Comparison of ENCODE assay signal across 20 cellular contexts in the genomic region with DNA sequence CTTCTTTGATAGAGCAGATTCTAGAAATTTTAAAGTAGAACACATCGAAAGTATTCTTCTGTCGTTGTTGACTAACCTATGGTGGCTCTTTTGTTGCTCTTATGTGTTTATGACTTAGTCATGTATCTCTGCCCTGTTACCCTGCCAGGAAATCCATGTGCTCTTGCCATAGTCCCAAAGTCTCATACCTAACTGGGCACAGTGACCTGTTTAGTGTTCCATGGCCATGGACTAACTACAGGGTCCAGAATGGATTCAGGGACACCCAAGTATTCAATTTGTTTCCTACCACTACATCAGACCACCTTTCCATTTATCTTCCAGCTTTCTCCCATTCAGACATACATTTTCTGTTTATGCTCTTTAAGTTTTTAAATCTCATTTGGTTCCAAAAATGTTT. TPM values are rescaled to one million over a fixed set of nuclear protein-coding genes. Genes with fewer than 3 reads are reported as not detected.
DNase-seq lines count a peak whose midpoint lies in the region; ATAC-seq, FAIRE-seq and TF ChIP-seq lines count a peak whose summit lies in the region.
"Had no signal": no experiment of that assay in that cellular context is flagged by ENCODE, and none has a peak within 500 bp of the region (broad histone marks: within the 10 kb centered on the region; RNA-seq: fewer than 3 reads in every experiment).

No MANE protein-coding gene starts in this region.

- H3K27ac ChIP-seq in GM23338 (ENCODE audit: low read depth) (no peak overlapping the region), neuronal stem cell (replicated peaks; ENCODE audit: low read length) (no peak overlapping the region)
- H3K27ac ChIP-seq: SK-N-MC had no signal

- no peak for DNase-seq in GM23338 (ENCODE audit: low spot score)
- DNase-seq in RCC 7860 (ENCODE audit: low spot score): no peak
- no peak for DNase-seq in left colon
- no peak for DNase-seq in neuronal stem cell (ENCODE audit: low spot score)
- no peak for DNase-seq in progenitor cell of endocrine pancreas (ENCODE audit: low spot score, unreplicated experiment)
- no peak for DNase-seq in activated T-cell treated with anti-CD3 and anti-CD28 coated beads, Interleukin-2, amount 50 U/mL, for 24 hours
- DNase-seq: ACHN; C1 segment of cervical spinal cord; CD8-positive, alpha-beta memory T cell; GOT3; IMR-90; NCI-H1105 treated with DMSO at 0.1 percent for 48 hours; NCI-H1694 treated with DMSO at 0.1 percent for 48 hours; NCI-H510A; NCI-H748 treated with DMSO at 0.1 percent for 48 hours; NK-92 treated with Interleukin-12 subunit alpha and Interleukin-12 subunit beta, amount 100 ng/mL, for 24 hours; SHP77 had no signal

- peaks cover 36% of the 10 kb centered on the region for H3K4me1 ChIP-seq in GM23338 (ENCODE audit: insufficient read depth)
- H3K4me1 ChIP-seq in neuronal stem cell (ENCODE audit: control insufficient read depth in 2 of 2, insufficient read depth in 1 of 2, low read depth in 1 of 2, low read length in 2 of 2): peaks cover 0 to 4% of the 10 kb centered on the region in 2 donors

- no peak overlapping the region for H3K9ac ChIP-seq in neuronal stem cell (ENCODE audit: low read depth, low read length, poor library complexity)

- no CpG with 5 or more reads among the region's 2 CpGs for WGBS in neuronal stem cell (ENCODE audit: extremely low coverage in 2 of 2, insufficient read length in 2 of 2, insufficient replicate concordance in 1 of 2), 2 donors

- TF ChIP-seq CTCF in GM23338 (conservative IDR thresholded peaks at IDR 0.05; ENCODE audit: low read depth in 2 of 2) (no peak), progenitor cell of endocrine pancreas (IDR thresholded peaks at IDR 0.05; ENCODE audit: unreplicated experiment) (no peak)

- no peak overlapping the region for H3K4me3 ChIP-seq in GM23338
- no peak overlapping the region for H3K4me3 ChIP-seq in neuronal stem cell (ENCODE audit: low read length in 2 of 2)
- H3K4me3 ChIP-seq: SK-N-MC had no signal

- no peak overlapping the region for H4K91ac ChIP-seq in neuronal stem cell (ENCODE audit: low read depth, low read length, poor library complexity)

- H3K4me1 Mint-ChIP-seq in GM23338 (peaks cover 33% of the 10 kb centered on the region), progenitor cell of endocrine pancreas (ENCODE audit: low read depth) (peaks cover 27% of the 10 kb centered on the region)
- H3K4me1 Mint-ChIP-seq in activated T-cell treated with anti-CD3 and anti-CD28 coated beads, Interleukin-2, amount 50 U/mL, for 24 hours (ENCODE audit: low read depth): peaks cover 19% of the 10 kb centered on the region

- H3K4ac ChIP-seq in neuronal stem cell (ENCODE audit: low read length): no peak overlapping the region

- peaks cover 2% of the 10 kb centered on the region for H3K79me1 ChIP-seq in neuronal stem cell (ENCODE audit: low read depth, low read length)

- H2BK12ac ChIP-seq in neuronal stem cell (ENCODE audit: low read length): no peak overlapping the region

- no peak overlapping the region for H4K8ac ChIP-seq in neuronal stem cell (ENCODE audit: low read depth, low read length)

- H3K27ac Mint-ChIP-seq in GM23338 (peak overlapping the region; percentile 62; the same call in 1 of the 2 replicates), progenitor cell of endocrine pancreas (no peak overlapping the region)
- no peak overlapping the region for H3K27ac Mint-ChIP-seq in activated T-cell treated with anti-CD3 and anti-CD28 coated beads, Interleukin-2, amount 50 U/mL, for 24 hours
- H3K27ac Mint-ChIP-seq: CD8-positive, alpha-beta memory T cell had no signal

- H2AFZ ChIP-seq in GM23338 (no peak overlapping the region), neuronal stem cell (ENCODE audit: low read length) (no peak overlapping the region)

- H3K4me2 ChIP-seq in GM23338 (no peak overlapping the region), neuronal stem cell (ENCODE audit: insufficient read depth, low read length, poor library complexity, severe bottlenecking) (no peak overlapping the region)

- no peak for ATAC-seq in GM23338
- ATAC-seq in left colon: peak; percentile 46
- no peak for ATAC-seq in GM21717 (IDR thresholded peaks at IDR 0.05; ENCODE audit: unreplicated experiment)

- H3K18ac ChIP-seq in neuronal stem cell (ENCODE audit: low read length): peak overlapping the region; percentile 27

- intact Hi-C loops in left colon (cut with DNase I, micrococcal nuclease): no loop called here

- H2AK5ac ChIP-seq in neuronal stem cell (ENCODE audit: low read depth, low read length): no peak overlapping the region

- H4K20me1 ChIP-seq in GM23338 (replicated peaks; ENCODE audit: insufficient read depth): no peaks in the 10 kb centered on the region

- H2BK5ac ChIP-seq in neuronal stem cell (ENCODE audit: low read length): no peak overlapping the region

- H3K9me2 ChIP-seq in GM23338 (ENCODE audit: insufficient read depth): no peaks in the 10 kb centered on the region

- H3K4me3 Mint-ChIP-seq in GM23338: no peak overlapping the region
- no peak overlapping the region for H3K4me3 Mint-ChIP-seq in progenitor cell of endocrine pancreas (ENCODE audit: low read depth)
- H3K4me3 Mint-ChIP-seq in activated T-cell treated with anti-CD3 and anti-CD28 coated beads, Interleukin-2, amount 50 U/mL, for 24 hours: no peak overlapping the region
- H3K4me3 Mint-ChIP-seq: CD8-positive, alpha-beta memory T cell had no signal

- no peak overlapping the region for H2BK120ac ChIP-seq in neuronal stem cell (ENCODE audit: low read depth, low read length)

- H3K14ac ChIP-seq in neuronal stem cell (ENCODE audit: low read length): no peak overlapping the region

- no peaks in the 10 kb centered on the region for H3F3A ChIP-seq in GM23338 (replicated peaks; ENCODE audit: low read depth)

- FAIRE-seq in RCC 7860 (lab: Jason Lieb, UNC): peak; percentile 4
- FAIRE-seq: GM12891 had no signal

- H3K79me2 ChIP-seq in GM23338 (replicated peaks; ENCODE audit: insufficient read depth): peaks cover 99% of the 10 kb centered on the region

- H3K36me3 Mint-ChIP-seq in GM23338 (ENCODE audit: low read depth) (no peaks in the 10 kb centered on the region), progenitor cell of endocrine pancreas (ENCODE audit: insufficient read depth) (peaks cover 4% of the 10 kb centered on the region)
- no peaks in the 10 kb centered on the region for H3K36me3 Mint-ChIP-seq in activated T-cell treated with anti-CD3 and anti-CD28 coated beads, Interleukin-2, amount 50 U/mL, for 24 hours (ENCODE audit: low read depth)
- H3K36me3 Mint-ChIP-seq: CD8-positive, alpha-beta memory T cell had no signal

- H3K9me3 Mint-ChIP-seq in GM23338: no peaks in the 10 kb centered on the region
- H3K9me3 Mint-ChIP-seq in progenitor cell of endocrine pancreas (ENCODE audit: low read depth): no peaks in the 10 kb centered on the region
- no peaks in the 10 kb centered on the region for H3K9me3 Mint-ChIP-seq in activated T-cell treated with anti-CD3 and anti-CD28 coated beads, Interleukin-2, amount 50 U/mL, for 24 hours

- H3K27me3 ChIP-seq in GM23338 (ENCODE audit: insufficient read depth) (no peaks in the 10 kb centered on the region), neuronal stem cell (ENCODE audit: control insufficient read depth in 3 of 3, insufficient read depth in 3 of 3, low read depth in 1 of 3, low read length in 3 of 3) (no peaks in the 10 kb centered on the region)

- no peak overlapping the region for H3K23ac ChIP-seq in neuronal stem cell (ENCODE audit: low read depth, low read length, poor library complexity)

- H3K27me3 Mint-ChIP-seq in GM23338 (ENCODE audit: insufficient read depth, low read depth, poor library complexity) (peaks cover 2% of the 10 kb centered on the region), progenitor cell of endocrine pancreas (no peaks in the 10 kb centered on the region)
- H3K27me3 Mint-ChIP-seq in activated T-cell treated with anti-CD3 and anti-CD28 coated beads, Interleukin-2, amount 50 U/mL, for 24 hours: no peaks in the 10 kb centered on the region
- H3K27me3 Mint-ChIP-seq: CD8-positive, alpha-beta memory T cell had no signal

- H2BK15ac ChIP-seq in neuronal stem cell (ENCODE audit: low read length): no peak overlapping the region

- no peaks in the 10 kb centered on the region for H3K9me3 ChIP-seq in neuronal stem cell (replicated peaks in 1 of 2; ENCODE audit: control insufficient read depth in 2 of 2, insufficient read depth in 1 of 2, low read depth in 1 of 2, low read length in 2 of 2)

- H3K36me3 ChIP-seq in GM23338 (ENCODE audit: insufficient read depth): no peaks in the 10 kb centered on the region
- H3K36me3 ChIP-seq in neuronal stem cell (replicated peaks in 1 of 2; ENCODE audit: control insufficient read depth in 2 of 2, insufficient read depth in 2 of 2, low read length in 2 of 2): no peaks in the 10 kb centered on the region

TF ChIP-seq in GM23338, 12 proteins besides CTCF, POLR2A, EP300 and RAD21 (continues in another document):
- TF ChIP-seq JUNB (IDR thresholded peaks at IDR 0.05; ENCODE audit: unreplicated experiment) (no peak), REST (IDR thresholded peaks at IDR 0.05; ENCODE audit: unreplicated experiment) (no peak)

RNA-seq across cellular contexts. Expression of gene SLC44A1, which starts 18.0 kb away (rescaled TPM):
- total RNA-seq in GM23338 (2014; rRNA removed; shearing (Covaris generic)): 74.4 and 75.0 TPM in 2 replicates
- 14.9 and 15.0 TPM in 2 replicates for polyA plus RNA-seq in GM23338 (2016; fragmentation: Nextera tagmentation; extraction: Ambion mirVana)
- 100 to 1,000 TPM; 147 to 157 TPM for total RNA-seq in left colon
- 12.8 TPM for polyA plus RNA-seq in neuronal stem cell (2013, experiment 1 of 2)
- 13.4 TPM for polyA plus RNA-seq in neuronal stem cell (2013, experiment 2 of 2)
- 48.7 and 53.5 TPM in 2 replicates for total RNA-seq in progenitor cell of endocrine pancreas
